ENCODE assay signal across 10 cellular contexts in the genomic region with DNA sequence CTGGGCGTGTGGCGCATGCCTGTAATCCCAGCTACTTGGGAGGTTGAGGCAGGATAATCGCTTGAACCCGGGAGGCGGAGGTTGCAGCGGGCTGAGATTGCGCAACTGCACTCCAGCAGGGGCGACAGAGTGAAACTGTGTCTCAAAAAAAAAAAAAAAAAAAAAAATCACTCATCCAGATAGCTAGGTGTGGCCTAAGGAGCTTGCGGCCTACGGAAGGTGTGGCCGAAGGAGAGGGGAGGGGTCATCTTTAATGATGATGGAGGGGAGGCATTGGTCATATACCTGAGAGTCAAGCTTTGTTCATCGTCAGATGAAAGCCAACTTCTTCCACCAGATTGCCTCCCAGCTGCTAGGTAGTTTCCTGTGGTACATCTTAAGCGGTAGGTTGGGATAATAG. TPM values are rescaled to one million over a fixed set of nuclear protein-coding genes. Genes with fewer than 3 reads are reported as not detected.
DNase-seq lines count a peak whose midpoint lies in the region; ATAC-seq, FAIRE-seq and TF ChIP-seq lines count a peak whose summit lies in the region.
"Had no signal": no experiment of that assay in that cellular context is flagged by ENCODE, and none has a peak within 500 bp of the region (broad histone marks: within the 10 kb centered on the region; RNA-seq: fewer than 3 reads in every experiment).

No MANE protein-coding gene starts in this region.

- peaks cover 41 to 62% (median 53%) of the 10 kb centered on the region in 10 experiments for H3K4me1 ChIP-seq in BLaER1 treated with 17β-estradiol and CSF1 and Interleukin-3, amounts not matched to agents 10 nM and 100 nM

- peak overlapping the region; percentile 40 to 77 (median 68) for H3K4me2 ChIP-seq in BLaER1 treated with 17β-estradiol and CSF1 and Interleukin-3, amounts not matched to agents 10 nM and 100 nM
- H3K4me2 ChIP-seq in neural cell (ENCODE audit: low read length): no peak overlapping the region

- peaks cover 38% of the 10 kb centered on the region for H3K4me1 Mint-ChIP-seq in nephron progenitor cell

- H3K27me3 Mint-ChIP-seq in nephron progenitor cell (ENCODE audit: low read depth, poor library complexity): peaks cover 13% of the 10 kb centered on the region

- peak; percentile 71 for DNase-seq in H7
- peak; percentile 75 for DNase-seq in bronchial epithelial cell (ENCODE audit: low read depth)
- DNase-seq in mucosa of gallbladder (ENCODE audit: low spot score): no peak
- no peak for DNase-seq in nephron progenitor cell
- no peak for DNase-seq in coronary artery (ENCODE audit: low spot score)

- ATAC-seq in HG02840 (IDR thresholded peaks at IDR 0.05; ENCODE audit: low FRiP score, unreplicated experiment): no peak

- no peak for TF ChIP-seq EP300 in neural cell (conservative IDR thresholded peaks at IDR 0.05; ENCODE audit: poor library complexity, severe bottlenecking)

- H3K27me3 ChIP-seq in BLaER1 treated with 17β-estradiol and CSF1 and Interleukin-3, amounts not matched to agents 10 nM and 100 nM: no peaks in the 10 kb centered on the region; a peak in 1 of 22 replicates
- no peaks in the 10 kb centered on the region for H3K27me3 ChIP-seq in H7 (ENCODE audit: control insufficient read depth, insufficient read depth, low read length)
- no peaks in the 10 kb centered on the region for H3K27me3 ChIP-seq in bronchial epithelial cell (ENCODE audit: control insufficient read depth, insufficient read depth, low read length)
- no peaks in the 10 kb centered on the region for H3K27me3 ChIP-seq in neural cell (ENCODE audit: insufficient read depth, low read depth, low read length)
- H3K27me3 ChIP-seq: ascending aorta, stomach had no signal

- no peaks in the 10 kb centered on the region; a peak in 1 of 22 replicates for H3K9me3 ChIP-seq in BLaER1 treated with 17β-estradiol and CSF1 and Interleukin-3, amounts not matched to agents 10 nM and 100 nM (replicated peaks in 1 of 11)
- H3K9me3 ChIP-seq in neural cell (ENCODE audit: low read length): no peaks in the 10 kb centered on the region
- H3K9me3 ChIP-seq: ascending aorta, stomach had no signal

- H3K27ac ChIP-seq in BLaER1 treated with 17β-estradiol and CSF1 and Interleukin-3, amounts not matched to agents 10 nM and 100 nM: peak overlapping the region in 6 of 11 experiments; percentile 1 to 55 (median 38); a peak in 8 of 22 replicates
- no peak overlapping the region for H3K27ac ChIP-seq in neural cell (ENCODE audit: low read length)
- H3K27ac ChIP-seq in coronary artery: no peak overlapping the region

- peak overlapping the region in 7 of 11 experiments; percentile 7 to 92 (median 33); a peak in 5 of 22 replicates for H3K9ac ChIP-seq in BLaER1 treated with 17β-estradiol and CSF1 and Interleukin-3, amounts not matched to agents 10 nM and 100 nM
- no peak overlapping the region for H3K9ac ChIP-seq in neural cell (ENCODE audit: low read length)

- H3K4me3 ChIP-seq in BLaER1 treated with 17β-estradiol and CSF1 and Interleukin-3, amounts not matched to agents 10 nM and 100 nM: no peak overlapping the region; a peak in 1 of 20 replicates
- H3K4me3 ChIP-seq in H7 (ENCODE audit: insufficient read depth, low read depth, low read length) (no peak overlapping the region), bronchial epithelial cell (ENCODE audit: low read depth, low read length) (no peak overlapping the region), neural cell (ENCODE audit: low read length) (peak overlapping the region; percentile 88), coronary artery (no peak overlapping the region)

- no peaks in the 10 kb centered on the region for H3F3A ChIP-seq in neural cell (ENCODE audit: insufficient read depth, low read length, poor library complexity, severe bottlenecking)

- no peak overlapping the region for H3K4me3 Mint-ChIP-seq in nephron progenitor cell

- TF ChIP-seq CTCF in bronchial epithelial cell (IDR thresholded peaks at IDR 0.05; ENCODE audit: insufficient read depth, low read length, severe bottlenecking): no peak
- no peak for TF ChIP-seq CTCF in neural cell (IDR thresholded peaks at IDR 0.05; ENCODE audit: poor library complexity, severe bottlenecking)
- no peak for TF ChIP-seq CTCF in nephron progenitor cell (IDR thresholded peaks at IDR 0.05)
- no peak for TF ChIP-seq CTCF in coronary artery (IDR thresholded peaks at IDR 0.05)

- H3K36me3 ChIP-seq in BLaER1 treated with 17β-estradiol and CSF1 and Interleukin-3, amounts not matched to agents 10 nM and 100 nM: peaks cover 13 to 29% (median 20%) of the 10 kb centered on the region in 11 experiments
- H3K36me3 ChIP-seq in H7 (replicated peaks; ENCODE audit: control insufficient read depth, insufficient read depth, low read length) (peaks cover 1% of the 10 kb centered on the region), bronchial epithelial cell (ENCODE audit: control insufficient read depth, insufficient read depth, low read length) (peaks cover 6% of the 10 kb centered on the region), neural cell (ENCODE audit: insufficient read depth, low read length) (no peaks in the 10 kb centered on the region)

- peaks cover 13% of the 10 kb centered on the region for H3K36me3 Mint-ChIP-seq in nephron progenitor cell (ENCODE audit: low read depth)

- no peak for FAIRE-seq in bronchial epithelial cell (lab: Jason Lieb, UNC)

- H3K9me2 ChIP-seq in neural cell (ENCODE audit: insufficient read depth, low read length): no peaks in the 10 kb centered on the region

- no peak overlapping the region for H2AFZ ChIP-seq in neural cell (ENCODE audit: low read depth, low read length)

- no peak overlapping the region for H3K27ac Mint-ChIP-seq in nephron progenitor cell

- TF ChIP-seq RAD21 in neural cell (conservative IDR thresholded peaks at IDR 0.05): no peak

- peaks cover 20 to 40% (median 30%) of the 10 kb centered on the region in 11 experiments; a peak in 21 of 22 replicates for H4K20me1 ChIP-seq in BLaER1 treated with 17β-estradiol and CSF1 and Interleukin-3, amounts not matched to agents 10 nM and 100 nM
- H4K20me1 ChIP-seq in neural cell (ENCODE audit: insufficient read depth): no peaks in the 10 kb centered on the region

- H3K79me2 ChIP-seq in neural cell (replicated peaks; ENCODE audit: insufficient read depth, low read length): no peaks in the 10 kb centered on the region

- peaks cover 19% of the 10 kb centered on the region for H3K9me3 Mint-ChIP-seq in nephron progenitor cell

TF ChIP-seq in neural cell, 6 proteins besides CTCF, POLR2A, EP300 and RAD21:
- TF ChIP-seq, protein P1, sequence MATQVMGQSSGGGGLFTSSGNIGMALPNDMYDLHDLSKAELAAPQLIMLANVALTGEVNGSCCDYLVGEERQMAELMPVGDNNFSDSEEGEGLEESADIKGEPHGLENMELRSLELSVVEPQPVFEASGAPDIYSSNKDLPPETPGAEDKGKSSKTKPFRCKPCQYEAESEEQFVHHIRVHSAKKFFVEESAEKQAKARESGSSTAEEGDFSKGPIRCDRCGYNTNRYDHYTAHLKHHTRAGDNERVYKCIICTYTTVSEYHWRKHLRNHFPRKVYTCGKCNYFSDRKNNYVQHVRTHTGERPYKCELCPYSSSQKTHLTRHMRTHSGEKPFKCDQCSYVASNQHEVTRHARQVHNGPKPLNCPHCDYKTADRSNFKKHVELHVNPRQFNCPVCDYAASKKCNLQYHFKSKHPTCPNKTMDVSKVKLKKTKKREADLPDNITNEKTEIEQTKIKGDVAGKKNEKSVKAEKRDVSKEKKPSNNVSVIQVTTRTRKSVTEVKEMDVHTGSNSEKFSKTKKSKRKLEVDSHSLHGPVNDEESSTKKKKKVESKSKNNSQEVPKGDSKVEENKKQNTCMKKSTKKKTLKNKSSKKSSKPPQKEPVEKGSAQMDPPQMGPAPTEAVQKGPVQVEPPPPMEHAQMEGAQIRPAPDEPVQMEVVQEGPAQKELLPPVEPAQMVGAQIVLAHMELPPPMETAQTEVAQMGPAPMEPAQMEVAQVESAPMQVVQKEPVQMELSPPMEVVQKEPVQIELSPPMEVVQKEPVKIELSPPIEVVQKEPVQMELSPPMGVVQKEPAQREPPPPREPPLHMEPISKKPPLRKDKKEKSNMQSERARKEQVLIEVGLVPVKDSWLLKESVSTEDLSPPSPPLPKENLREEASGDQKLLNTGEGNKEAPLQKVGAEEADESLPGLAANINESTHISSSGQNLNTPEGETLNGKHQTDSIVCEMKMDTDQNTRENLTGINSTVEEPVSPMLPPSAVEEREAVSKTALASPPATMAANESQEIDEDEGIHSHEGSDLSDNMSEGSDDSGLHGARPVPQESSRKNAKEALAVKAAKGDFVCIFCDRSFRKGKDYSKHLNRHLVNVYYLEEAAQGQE (IDR thresholded peaks at IDR 0.05; ENCODE audit: borderline replicate concordance): no peak
- TF ChIP-seq POLR2AphosphoS5 (IDR thresholded peaks at IDR 0.05): no peak
- no peak for TF ChIP-seq MXI1 (conservative IDR thresholded peaks at IDR 0.05; ENCODE audit: poor library complexity, severe bottlenecking)
- no peak for TF ChIP-seq EZH2 (IDR thresholded peaks at IDR 0.05; ENCODE audit: borderline replicate concordance, insufficient read depth, low read length, poor library complexity, severe bottlenecking)
- TF ChIP-seq TAF1 (IDR thresholded peaks at IDR 0.05; ENCODE audit: low read depth): no peak
TF ChIP-seq in neural cell: peak in this region for 0.

RNA-seq across cellular contexts. Expression of a gene that starts 0.8 kb away (rescaled TPM):
- total RNA-seq in H7 (2014; rRNA removed; shearing (Covaris generic)): 1.9 and 3.2 TPM in 2 replicates
- total RNA-seq in bronchial epithelial cell (10.3 and 16.9 TPM in 2 replicates), mucosa of gallbladder (27.9 TPM)
- polyA plus RNA-seq in neural cell: 1.3 and 1.7 TPM in 2 replicates
- 2.4 TPM in 2 replicates for polyA minus RNA-seq in neural cell

RNA-seq across cellular contexts. Expression of a gene that starts 43.9 kb away (rescaled TPM):
- 6.5 and 10.1 TPM in 2 replicates for total RNA-seq in H7 (2014; rRNA removed; shearing (Covaris generic))
- total RNA-seq in bronchial epithelial cell: 25.0 and 26.0 TPM in 2 replicates
- polyA plus RNA-seq in neural cell: 0.48 and 1.3 TPM in 2 replicates
- polyA minus RNA-seq in neural cell: 0.35 and 0.49 TPM in 2 replicates
- total RNA-seq in mucosa of gallbladder: 19.5 TPM

Comparison
In these comparisons a context has a peak if more than half of its experiments do, and no peak if none do; other contexts are left out.
1. H3K27ac ChIP-seq: peak in BLaER1 treated with 17β-estradiol and CSF1 and Interleukin-3, amounts not matched to agents 10 nM and 100 nM (6 of 11); none in neural cell (single experiment) and coronary artery (0 of 2).
2. DNase-seq: peak in H7 (single experiment) and bronchial epithelial cell (single experiment); none in mucosa of gallbladder (single experiment), nephron progenitor cell (single experiment) and coronary artery (single experiment).